Comparison of ENCODE assay signal across 17 cellular contexts in genomic region chr3:43075904-43076661, GRCh38.
"Had no signal": no experiment of that assay in that cellular context is flagged by ENCODE, and none has a peak within 500 bp of the region (broad histone marks: within the 10 kb centered on the region; RNA-seq: fewer than 3 reads in every experiment).

No MANE protein-coding gene starts in this region.

- H3K27ac ChIP-seq: epithelial cell of prostate, pancreas, sigmoid colon, spleen had no signal

- H3K9me3 Mint-ChIP-seq: T-cell had no signal

- H3K27ac Mint-ChIP-seq: activated CD4-positive, alpha-beta T cell treated with anti-CD3 and anti-CD28 coated beads, Interleukin-2, amount 10 ng/mL, durations not matched to agents 7 days and 5 days; endodermal cell; T-cell had no signal

- DNase-seq: activated CD4-positive, alpha-beta T cell treated with anti-CD3 and anti-CD28 coated beads, Interleukin-2, amount 10 ng/mL, durations not matched to agents 7 days and 5 days; activated T-cell treated with anti-CD3 and anti-CD28 coated beads for 4 hours; amniotic stem cell; endodermal cell; foreskin fibroblast; hippocampal formation; pancreas; sigmoid colon; spleen; stimulated activated CD4-positive, alpha-beta T cell treated with anti-CD3 and anti-CD28 coated beads, Interleukin-4, amount 100 ng/mL, for 4 hours; stimulated activated naive CD4-positive, alpha-beta T cell; T-cell; T-helper 9 cell had no signal

- H3K27me3 Mint-ChIP-seq: activated CD4-positive, alpha-beta T cell treated with anti-CD3 and anti-CD28 coated beads, Interleukin-2, amount 10 ng/mL, durations not matched to agents 7 days and 5 days; activated naive CD8-positive, alpha-beta T cell; T-cell had no signal

- H3K4me1 ChIP-seq: pancreas, sigmoid colon, spleen had no signal

- H3K4me3 ChIP-seq: pancreas, sigmoid colon, spleen, tibial nerve had no signal

- H3K27me3 ChIP-seq: pancreas, sigmoid colon, spleen, tibial nerve had no signal

- H3K4me3 Mint-ChIP-seq: activated CD4-positive, alpha-beta T cell treated with anti-CD3 and anti-CD28 coated beads, Interleukin-2, amount 10 ng/mL, durations not matched to agents 7 days and 5 days; activated naive CD8-positive, alpha-beta T cell; endodermal cell; T-cell had no signal

- H3K4me1 Mint-ChIP-seq: activated CD4-positive, alpha-beta T cell treated with anti-CD3 and anti-CD28 coated beads, Interleukin-2, amount 10 ng/mL, durations not matched to agents 7 days and 5 days; endodermal cell had no signal

- H3K9me3 ChIP-seq: pancreas, sigmoid colon, spleen had no signal

- ATAC-seq: pancreas, SK-N-SH treated with all-trans-retinoic acid at 6 μM for 48 hours, T-cell had no signal
